ENCODE assay signal across 8 cellular contexts in genomic region chr6:6918216-6918983, GRCh38.
DNase-seq lines count a peak whose midpoint lies in the region; ATAC-seq lines count a peak whose summit lies in the region.

No MANE protein-coding gene starts in this region.

- peak; percentile 93 for ATAC-seq in HG02678 (IDR thresholded peaks at IDR 0.05; ENCODE audit: unreplicated experiment)

- intact Hi-C loops in head of caudate nucleus (cut with DNase I): no loop called here

- peak; percentile 72 for DNase-seq in DMS 273 (lab: John Stamatoyannopoulos, UW; ENCODE audit: unreplicated experiment)
- no peak for DNase-seq in DMS 273 treated with DMSO at 0.1 percent for 48 hours (lab: John Stamatoyannopoulos, UW)
- peak; percentile 30 for DNase-seq in NCI-H460 (ENCODE audit: extremely low read depth, low read depth)
- peak; percentile 78 for DNase-seq in activated naive CD8-positive, alpha-beta T cell treated with anti-CD3 and anti-CD28 coated beads, Interleukin-2, amount 50 U/mL, for 16 hours (ENCODE audit: low read depth, low spot score)
- DNase-seq in stimulated activated CD4-positive, alpha-beta T cell treated with anti-CD3 and anti-CD28 coated beads, Interleukin-1b, Interleukin-23, amount 100 ng/mL, for 48 hours: peak; percentile 88
- DNase-seq in head of caudate nucleus: no peak
- DNase-seq in cortex of kidney (lab: John Stamatoyannopoulos, UW): no peak

Comparison
In these comparisons a context has a peak if more than half of its experiments do, and no peak if none do; other contexts are left out.
1. DNase-seq: peak in DMS 273 (single experiment), NCI-H460 (single experiment), activated naive CD8-positive, alpha-beta T cell treated with anti-CD3 and anti-CD28 coated beads, Interleukin-2, amount 50 U/mL, for 16 hours (single experiment) and stimulated activated CD4-positive, alpha-beta T cell treated with anti-CD3 and anti-CD28 coated beads, Interleukin-1b, Interleukin-23, amount 100 ng/mL, for 48 hours (single experiment); none in DMS 273 treated with DMSO at 0.1 percent for 48 hours (single experiment), head of caudate nucleus (0 of 42) and cortex of kidney (single experiment).